Comparison of ENCODE assay signal across 1 cellular context in the genomic region with DNA sequence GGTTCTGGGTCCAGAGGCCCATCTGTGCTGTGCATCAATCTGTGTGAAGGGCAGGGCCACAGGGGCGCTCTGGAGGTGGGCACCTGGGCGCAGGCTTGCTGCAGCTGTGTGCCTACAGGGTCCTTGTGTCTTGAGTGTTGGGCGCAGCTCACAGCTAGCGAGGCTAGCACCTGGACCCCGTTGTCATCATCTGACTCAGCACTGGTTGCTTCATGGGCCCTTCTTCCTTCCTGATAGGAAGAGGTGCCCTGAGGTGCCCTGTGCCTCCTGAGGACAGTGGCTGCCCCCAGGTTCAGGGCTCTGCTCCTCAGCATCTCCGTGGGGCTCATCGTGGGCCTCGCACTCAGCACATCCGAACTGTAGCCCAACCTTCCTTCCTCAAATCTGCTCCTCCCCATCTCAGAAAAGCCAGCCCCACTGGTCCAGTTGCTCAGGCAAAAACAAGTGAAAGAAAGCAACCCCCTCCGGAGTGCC.
TF ChIP-seq lines count a peak whose summit lies in the region.

No MANE protein-coding gene starts in this region.

TF ChIP-seq in GM23338, 12 proteins besides CTCF, POLR2A, EP300 and RAD21 (continued from another document):
- TF ChIP-seq, protein P1, sequence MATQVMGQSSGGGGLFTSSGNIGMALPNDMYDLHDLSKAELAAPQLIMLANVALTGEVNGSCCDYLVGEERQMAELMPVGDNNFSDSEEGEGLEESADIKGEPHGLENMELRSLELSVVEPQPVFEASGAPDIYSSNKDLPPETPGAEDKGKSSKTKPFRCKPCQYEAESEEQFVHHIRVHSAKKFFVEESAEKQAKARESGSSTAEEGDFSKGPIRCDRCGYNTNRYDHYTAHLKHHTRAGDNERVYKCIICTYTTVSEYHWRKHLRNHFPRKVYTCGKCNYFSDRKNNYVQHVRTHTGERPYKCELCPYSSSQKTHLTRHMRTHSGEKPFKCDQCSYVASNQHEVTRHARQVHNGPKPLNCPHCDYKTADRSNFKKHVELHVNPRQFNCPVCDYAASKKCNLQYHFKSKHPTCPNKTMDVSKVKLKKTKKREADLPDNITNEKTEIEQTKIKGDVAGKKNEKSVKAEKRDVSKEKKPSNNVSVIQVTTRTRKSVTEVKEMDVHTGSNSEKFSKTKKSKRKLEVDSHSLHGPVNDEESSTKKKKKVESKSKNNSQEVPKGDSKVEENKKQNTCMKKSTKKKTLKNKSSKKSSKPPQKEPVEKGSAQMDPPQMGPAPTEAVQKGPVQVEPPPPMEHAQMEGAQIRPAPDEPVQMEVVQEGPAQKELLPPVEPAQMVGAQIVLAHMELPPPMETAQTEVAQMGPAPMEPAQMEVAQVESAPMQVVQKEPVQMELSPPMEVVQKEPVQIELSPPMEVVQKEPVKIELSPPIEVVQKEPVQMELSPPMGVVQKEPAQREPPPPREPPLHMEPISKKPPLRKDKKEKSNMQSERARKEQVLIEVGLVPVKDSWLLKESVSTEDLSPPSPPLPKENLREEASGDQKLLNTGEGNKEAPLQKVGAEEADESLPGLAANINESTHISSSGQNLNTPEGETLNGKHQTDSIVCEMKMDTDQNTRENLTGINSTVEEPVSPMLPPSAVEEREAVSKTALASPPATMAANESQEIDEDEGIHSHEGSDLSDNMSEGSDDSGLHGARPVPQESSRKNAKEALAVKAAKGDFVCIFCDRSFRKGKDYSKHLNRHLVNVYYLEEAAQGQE (IDR thresholded peaks at IDR 0.05; ENCODE audit: unreplicated experiment), result no peak
- TF ChIP-seq, protein P2, sequence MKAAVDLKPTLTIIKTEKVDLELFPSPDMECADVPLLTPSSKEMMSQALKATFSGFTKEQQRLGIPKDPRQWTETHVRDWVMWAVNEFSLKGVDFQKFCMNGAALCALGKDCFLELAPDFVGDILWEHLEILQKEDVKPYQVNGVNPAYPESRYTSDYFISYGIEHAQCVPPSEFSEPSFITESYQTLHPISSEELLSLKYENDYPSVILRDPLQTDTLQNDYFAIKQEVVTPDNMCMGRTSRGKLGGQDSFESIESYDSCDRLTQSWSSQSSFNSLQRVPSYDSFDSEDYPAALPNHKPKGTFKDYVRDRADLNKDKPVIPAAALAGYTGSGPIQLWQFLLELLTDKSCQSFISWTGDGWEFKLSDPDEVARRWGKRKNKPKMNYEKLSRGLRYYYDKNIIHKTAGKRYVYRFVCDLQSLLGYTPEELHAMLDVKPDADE (IDR thresholded peaks at IDR 0.05), result no peak
- no peak for TF ChIP-seq STAT1 (IDR thresholded peaks at IDR 0.05; ENCODE audit: unreplicated experiment)
- TF ChIP-seq ZNF114 (CRISPR knock-in tag; IDR thresholded peaks at IDR 0.05), result no peak
- TF ChIP-seq, protein P3, sequence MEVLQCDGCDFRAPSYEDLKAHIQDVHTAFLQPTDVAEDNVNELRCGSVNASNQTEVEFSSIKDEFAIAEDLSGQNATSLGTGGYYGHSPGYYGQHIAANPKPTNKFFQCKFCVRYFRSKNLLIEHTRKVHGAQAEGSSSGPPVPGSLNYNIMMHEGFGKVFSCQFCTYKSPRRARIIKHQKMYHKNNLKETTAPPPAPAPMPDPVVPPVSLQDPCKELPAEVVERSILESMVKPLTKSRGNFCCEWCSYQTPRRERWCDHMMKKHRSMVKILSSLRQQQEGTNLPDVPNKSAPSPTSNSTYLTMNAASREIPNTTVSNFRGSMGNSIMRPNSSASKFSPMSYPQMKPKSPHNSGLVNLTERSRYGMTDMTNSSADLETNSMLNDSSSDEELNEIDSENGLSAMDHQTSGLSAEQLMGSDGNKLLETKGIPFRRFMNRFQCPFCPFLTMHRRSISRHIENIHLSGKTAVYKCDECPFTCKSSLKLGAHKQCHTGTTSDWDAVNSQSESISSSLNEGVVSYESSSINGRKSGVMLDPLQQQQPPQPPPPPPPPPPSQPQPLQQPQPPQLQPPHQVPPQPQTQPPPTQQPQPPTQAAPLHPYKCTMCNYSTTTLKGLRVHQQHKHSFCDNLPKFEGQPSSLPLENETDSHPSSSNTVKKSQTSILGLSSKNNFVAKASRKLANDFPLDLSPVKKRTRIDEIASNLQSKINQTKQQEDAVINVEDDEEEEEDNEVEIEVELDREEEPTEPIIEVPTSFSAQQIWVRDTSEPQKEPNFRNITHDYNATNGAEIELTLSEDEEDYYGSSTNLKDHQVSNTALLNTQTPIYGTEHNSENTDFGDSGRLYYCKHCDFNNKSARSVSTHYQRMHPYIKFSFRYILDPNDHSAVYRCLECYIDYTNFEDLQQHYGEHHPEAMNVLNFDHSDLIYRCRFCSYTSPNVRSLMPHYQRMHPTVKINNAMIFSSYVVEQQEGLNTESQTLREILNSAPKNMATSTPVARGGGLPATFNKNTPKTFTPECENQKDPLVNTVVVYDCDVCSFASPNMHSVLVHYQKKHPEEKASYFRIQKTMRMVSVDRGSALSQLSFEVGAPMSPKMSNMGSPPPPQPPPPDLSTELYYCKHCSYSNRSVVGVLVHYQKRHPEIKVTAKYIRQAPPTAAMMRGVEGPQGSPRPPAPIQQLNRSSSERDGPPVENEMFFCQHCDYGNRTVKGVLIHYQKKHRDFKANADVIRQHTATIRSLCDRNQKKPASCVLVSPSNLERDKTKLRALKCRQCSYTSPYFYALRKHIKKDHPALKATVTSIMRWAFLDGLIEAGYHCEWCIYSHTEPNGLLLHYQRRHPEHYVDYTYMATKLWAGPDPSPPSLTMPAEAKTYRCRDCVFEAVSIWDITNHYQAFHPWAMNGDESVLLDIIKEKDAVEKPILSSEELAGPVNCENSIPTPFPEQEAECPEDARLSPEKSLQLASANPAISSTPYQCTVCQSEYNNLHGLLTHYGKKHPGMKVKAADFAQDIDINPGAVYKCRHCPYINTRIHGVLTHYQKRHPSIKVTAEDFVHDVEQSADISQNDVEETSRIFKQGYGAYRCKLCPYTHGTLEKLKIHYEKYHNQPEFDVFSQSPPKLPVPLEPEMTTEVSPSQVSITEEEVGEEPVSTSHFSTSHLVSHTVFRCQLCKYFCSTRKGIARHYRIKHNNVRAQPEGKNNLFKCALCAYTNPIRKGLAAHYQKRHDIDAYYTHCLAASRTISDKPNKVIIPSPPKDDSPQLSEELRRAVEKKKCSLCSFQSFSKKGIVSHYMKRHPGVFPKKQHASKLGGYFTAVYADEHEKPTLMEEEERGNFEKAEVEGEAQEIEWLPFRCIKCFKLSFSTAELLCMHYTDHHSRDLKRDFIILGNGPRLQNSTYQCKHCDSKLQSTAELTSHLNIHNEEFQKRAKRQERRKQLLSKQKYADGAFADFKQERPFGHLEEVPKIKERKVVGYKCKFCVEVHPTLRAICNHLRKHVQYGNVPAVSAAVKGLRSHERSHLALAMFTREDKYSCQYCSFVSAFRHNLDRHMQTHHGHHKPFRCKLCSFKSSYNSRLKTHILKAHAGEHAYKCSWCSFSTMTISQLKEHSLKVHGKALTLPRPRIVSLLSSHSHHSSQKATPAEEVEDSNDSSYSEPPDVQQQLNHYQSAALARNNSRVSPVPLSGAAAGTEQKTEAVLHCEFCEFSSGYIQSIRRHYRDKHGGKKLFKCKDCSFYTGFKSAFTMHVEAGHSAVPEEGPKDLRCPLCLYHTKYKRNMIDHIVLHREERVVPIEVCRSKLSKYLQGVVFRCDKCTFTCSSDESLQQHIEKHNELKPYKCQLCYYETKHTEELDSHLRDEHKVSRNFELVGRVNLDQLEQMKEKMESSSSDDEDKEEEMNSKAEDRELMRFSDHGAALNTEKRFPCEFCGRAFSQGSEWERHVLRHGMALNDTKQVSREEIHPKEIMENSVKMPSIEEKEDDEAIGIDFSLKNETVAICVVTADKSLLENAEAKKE (CRISPR knock-in tag; IDR thresholded peaks at IDR 0.05), result no peak
- TF ChIP-seq ZNF331 (CRISPR knock-in tag; IDR thresholded peaks at IDR 0.05; ENCODE audit: low read depth), result no peak
